21 cellular contexts compared by ENCODE assay signal in genomic region chr10:85222300-85222699, GRCh38.
"Had no signal": no experiment of that assay in that cellular context is flagged by ENCODE, and none has a peak within 500 bp of the region (broad histone marks: within the 10 kb centered on the region; RNA-seq: fewer than 3 reads in every experiment).

No MANE protein-coding gene starts in this region.

- H3K4me1 ChIP-seq: right atrium auricular region, tibial artery, uterus had no signal

- H3K27me3 Mint-ChIP-seq: activated naive CD8-positive, alpha-beta T cell treated with anti-CD3 and anti-CD28 coated beads, Interleukin-2, amount 50 U/mL, for 24 hours; dendritic cell treated with granulocyte-macrophage colony-stimulating factor and Interleukin-4, amounts not matched to agents 40 ng/mL and 50 ng/mL, for 4 days; effector memory CD8-positive, alpha-beta T cell; stimulated activated naive B cell treated with anti-CD40 and anti-IgM and Interleukin-4, amounts not matched to agents 10 μg/mL and 1 μg/mL and 100 μg/mL, for 72 hours had no signal

- H3K36me3 ChIP-seq: right atrium auricular region, tibial artery, uterus had no signal

- H3K4me1 Mint-ChIP-seq: activated naive CD8-positive, alpha-beta T cell treated with anti-CD3 and anti-CD28 coated beads, Interleukin-2, amount 50 U/mL, for 24 hours; immature natural killer cell; naive thymus-derived CD4-positive, alpha-beta T cell had no signal

- H3K27me3 ChIP-seq: right atrium auricular region, tibial artery, uterus had no signal

- H3K4me3 ChIP-seq: lung, right atrium auricular region, skin epidermis, tibial artery, uterus had no signal

- ATAC-seq: activated naive CD8-positive, alpha-beta T cell treated with anti-CD3 and anti-CD28 coated beads, Interleukin-2, amount 50 U/mL, for 24 hours; effector memory CD8-positive, alpha-beta T cell; naive thymus-derived CD4-positive, alpha-beta T cell had no signal

- H3K4me3 Mint-ChIP-seq: activated naive CD4-positive, alpha-beta T cell treated with anti-CD3 and anti-CD28 coated beads for 36 hours; activated naive CD8-positive, alpha-beta T cell treated with anti-CD3 and anti-CD28 coated beads, Interleukin-2, amount 50 U/mL, for 24 hours; dendritic cell treated with granulocyte-macrophage colony-stimulating factor and Interleukin-4, amounts not matched to agents 40 ng/mL and 50 ng/mL, for 4 days; effector memory CD8-positive, alpha-beta T cell; immature natural killer cell; naive thymus-derived CD4-positive, alpha-beta T cell; stimulated activated naive B cell treated with anti-CD40 and anti-IgM and Interleukin-4, amounts not matched to agents 10 μg/mL and 1 μg/mL and 100 μg/mL, for 72 hours had no signal

- H3K27ac Mint-ChIP-seq: activated naive CD4-positive, alpha-beta T cell treated with anti-CD3 and anti-CD28 coated beads for 36 hours; activated naive CD8-positive, alpha-beta T cell treated with anti-CD3 and anti-CD28 coated beads, Interleukin-2, amount 50 U/mL, for 24 hours; dendritic cell treated with granulocyte-macrophage colony-stimulating factor and Interleukin-4, amounts not matched to agents 40 ng/mL and 50 ng/mL, for 4 days; effector memory CD8-positive, alpha-beta T cell; immature natural killer cell; naive thymus-derived CD4-positive, alpha-beta T cell; stimulated activated naive B cell treated with anti-CD40 and anti-IgM and Interleukin-4, amounts not matched to agents 10 μg/mL and 1 μg/mL and 100 μg/mL, for 72 hours had no signal

- H3K9me3 Mint-ChIP-seq: activated naive CD4-positive, alpha-beta T cell treated with anti-CD3 and anti-CD28 coated beads for 36 hours; activated naive CD8-positive, alpha-beta T cell treated with anti-CD3 and anti-CD28 coated beads, Interleukin-2, amount 50 U/mL, for 24 hours had no signal

- H3K27ac ChIP-seq: epithelial cell of prostate, right atrium auricular region, skin epidermis, tibial artery, uterus had no signal

- H3K36me3 Mint-ChIP-seq: immature natural killer cell; naive thymus-derived CD4-positive, alpha-beta T cell; stimulated activated naive B cell treated with anti-CD40 and anti-IgM and Interleukin-4, amounts not matched to agents 10 μg/mL and 1 μg/mL and 100 μg/mL, for 72 hours had no signal

- H3K9me3 ChIP-seq: right atrium auricular region, tibial artery, uterus had no signal

- DNase-seq: activated CD4-positive, alpha-beta T cell treated with anti-CD3 and anti-CD28 coated beads, Interleukin-2, amount 50 U/mL, for 1 hour; activated CD8-positive, alpha-beta memory T cell treated with anti-CD3 and anti-CD28 coated beads for 24 hours; activated naive CD4-positive, alpha-beta T cell treated with anti-CD3 and anti-CD28 coated beads for 36 hours; activated naive CD8-positive, alpha-beta T cell treated with anti-CD3 and anti-CD28 coated beads, Interleukin-2, amount 50 U/mL, for 24 hours; aorta; cerebellar nuclear complex; effector memory CD8-positive, alpha-beta T cell; foreskin melanocyte; immature natural killer cell; naive thymus-derived CD4-positive, alpha-beta T cell; stimulated activated CD4-positive, alpha-beta T cell treated with anti-CD3 and anti-CD28 coated beads, Interleukin-15, amount 100 ng/mL, for 24 hours; stimulated activated CD4-positive, alpha-beta T cell treated with anti-CD3 and anti-CD28 coated beads, Interleukin-4, amount 100 ng/mL, for 1 hour; stimulated activated naive B cell treated with anti-CD40 and anti-IgM and Interleukin-4, amounts not matched to agents 10 μg/mL and 1 μg/mL and 100 μg/mL, for 72 hours; T-helper 2 cell; tibial artery; uterus had no signal
